11 cellular contexts compared by ENCODE assay signal in genomic region chr5:181053760-181054122, GRCh38. TPM values are rescaled to one million over a fixed set of nuclear protein-coding genes. Genes with fewer than 3 reads are reported as not detected.
A peak's percentile ranks its signal among the peaks of the same experiment; 100 is the strongest.
DNase-seq lines count a peak whose midpoint lies in the region; ATAC-seq, FAIRE-seq and TF ChIP-seq lines count a peak whose summit lies in the region.
"Had no signal": no experiment of that assay in that cellular context is flagged by ENCODE, and none has a peak within 500 bp of the region (broad histone marks: within the 10 kb centered on the region; RNA-seq: fewer than 3 reads in every experiment).

No MANE protein-coding gene starts in this region.

- no peaks in the 10 kb centered on the region for H3K9me3 Mint-ChIP-seq in T-cell

- FAIRE-seq in GM18507 (lab: Jason Lieb, UNC), result peak; percentile 59
- FAIRE-seq: islet of Langerhans, TTC549 had no signal

- DNase-seq in GM18507 (ENCODE audit: extremely low spot score, insufficient read length, low read depth) (no peak), T-cell (no peak), heart right ventricle (no peak), sigmoid colon (no peak), NCI-H2171 treated with DMSO at 0.1 percent for 48 hours (lab: John Stamatoyannopoulos, UW) (no peak), activated gamma-delta T cell treated with Interleukin-2 at 50 U/mL for 16 hours (no peak), BE2C (no peak)
- DNase-seq: GOT3 had no signal

- ATAC-seq in T-cell (replicated peaks in 1 of 4) (peak in 1 of 4 experiments; percentile 13), heart right ventricle (peak in 7 of 8 donors; percentile 52 to 78 (median 70)), HG03045 (IDR thresholded peaks at IDR 0.05; ENCODE audit: unreplicated experiment) (no peak)

- TF ChIP-seq POLR2A in sigmoid colon (IDR thresholded peaks at IDR 0.05), result no peak

- TF ChIP-seq CTCF in heart right ventricle (IDR thresholded peaks at IDR 0.05) (no peak), sigmoid colon (IDR thresholded peaks at IDR 0.05) (no peak), BE2C (IDR thresholded peaks at IDR 0.05; ENCODE audit: low read depth, low read length) (no peak)

- H3K27me3 ChIP-seq in heart right ventricle, result peaks cover 13 to 98% (median 91%) of the 10 kb centered on the region in 7 donors
- peaks cover 25 to 100% (median 75%) of the 10 kb centered on the region in 3 donors for H3K27me3 ChIP-seq in sigmoid colon
- H3K27me3 ChIP-seq in BE2C, result peaks cover 75% of the 10 kb centered on the region

- intact Hi-C loops in heart right ventricle (cut with DNase I), result loop anchor here in 2 of 10 donors (10.0 kb wide), 2 partner anchors 101 to 189 kb away; partner anchors contain the start of gene ZFP62 (in 1 of the 2)
- intact Hi-C loops in sigmoid colon (cut with DNase I), result no loop called here

- POLR2A ChIA-PET in T-cell (lab: Charles Lee), result no interaction called here

- peaks cover 80 to 84% of the 10 kb centered on the region in 2 donors for H3K27me3 Mint-ChIP-seq in T-cell

- TF ChIP-seq EP300 in sigmoid colon (IDR thresholded peaks at IDR 0.05), result no peak

- no peaks in the 10 kb centered on the region for H3K36me3 Mint-ChIP-seq in T-cell

- peaks cover 18 to 21% (median 20%) of the 10 kb centered on the region in 3 donors for H3K4me1 Mint-ChIP-seq in T-cell

- H3K4me3 ChIP-seq in heart right ventricle (peak overlapping the region; percentile 40 to 68 (median 54)), sigmoid colon (peak overlapping the region in 3 of 4 donors; percentile 44 to 57 (median 53)), BE2C (ENCODE audit: low read depth, low read length) (no peak overlapping the region)

- H3K27ac Mint-ChIP-seq in T-cell, result no peak overlapping the region

- H3K36me3 ChIP-seq in heart right ventricle (peaks cover 0 to 26% (median 0%) of the 10 kb centered on the region in 9 donors), sigmoid colon (no peaks in the 10 kb centered on the region), BE2C (no peaks in the 10 kb centered on the region)

- H3K4me1 ChIP-seq in heart right ventricle (peaks cover 0 to 61% (median 32%) of the 10 kb centered on the region in 9 donors), sigmoid colon (peaks cover 0 to 21% (median 14%) of the 10 kb centered on the region in 4 donors), BE2C (no peaks in the 10 kb centered on the region)

- H3K4me3 Mint-ChIP-seq in T-cell, result peak overlapping the region; percentile 59 to 81 (median 65)

- WGBS in heart right ventricle, 2 donors, result 1 to 3% methylated on average over 23 of the region's 23 CpGs
- WGBS in sigmoid colon, 2 donors, result 2 to 3% methylated on average over 23 of the region's 23 CpGs

- peak overlapping the region; percentile 65 to 92 (median 82) for H3K27ac ChIP-seq in heart right ventricle
- H3K27ac ChIP-seq in sigmoid colon, result no peak overlapping the region

- H3K9me3 ChIP-seq in heart right ventricle, result no peaks in the 10 kb centered on the region
- H3K9me3 ChIP-seq in sigmoid colon, result no peaks in the 10 kb centered on the region
- no peaks in the 10 kb centered on the region; the same call in 1 of the 2 replicates for H3K9me3 ChIP-seq in BE2C

- CTCF ChIA-PET in T-cell (lab: Charles Lee), result no interaction called here

RNA-seq across cellular contexts. Expression of gene BTNL9, which starts 13.7 kb away (rescaled TPM):
- total RNA-seq in T-cell (under 1 TPM in 3 of 5 donors, not detected in 2; 0.41 to 0.95 (median 0.66) TPM), heart right ventricle (100 to 1,000 TPM in 2 of 10 donors, 10 to 100 TPM in 8; 16.0 to 140 (median 29.2) TPM), sigmoid colon (10 to 100 TPM in 1 of 4 donors, 1 to 10 TPM in 3; 4.2 to 34.9 (median 7.1) TPM)
- polyA plus RNA-seq in heart right ventricle (100 to 1,000 TPM in 1 of 2 donors, 10 to 100 TPM in 1; 38.8 to 254 TPM), sigmoid colon (1 to 10 TPM in 2 of 3 donors, under 1 TPM in 1; 0.46 to 5.0 (median 1.8) TPM)
- not detected for polyA plus RNA-seq in BE2C (2012; ENCODE audit: insufficient read depth, insufficient read length, low read depth)

Comparison
In these comparisons a context has a peak if more than half of its experiments do, and no peak if none do; other contexts are left out.
1. H3K27ac ChIP-seq: peak in heart right ventricle (10 of 10); none in sigmoid colon (0 of 4).